ENCODE assay signal across 27 cellular contexts in genomic region chr11:120160436-120160835, GRCh38. TPM values are rescaled to one million over a fixed set of nuclear protein-coding genes. Genes with fewer than 3 reads are reported as not detected.
A peak's percentile ranks its signal among the peaks of the same experiment; 100 is the strongest.
DNase-seq lines count a peak whose midpoint lies in the region; ATAC-seq, FAIRE-seq and TF ChIP-seq lines count a peak whose summit lies in the region.
"Had no signal": no experiment of that assay in that cellular context is flagged by ENCODE, and none has a peak within 500 bp of the region (broad histone marks: within the 10 kb centered on the region; RNA-seq: fewer than 3 reads in every experiment).

No MANE protein-coding gene starts in this region.

- H3K9me3 Mint-ChIP-seq in osteocyte (ENCODE audit: unreplicated experiment) = peaks cover 17% of the 10 kb centered on the region

- intact Hi-C loops in PC-3 (cut with micrococcal nuclease) = no loop called here

- FAIRE-seq in bronchial epithelial cell (lab: Jason Lieb, UNC) = no peak
- FAIRE-seq: A204.1, GM12891, GM19239 had no signal

- H3K27ac ChIP-seq in PC-3 (ENCODE audit: low read length) = peak overlapping the region; percentile 32
- H3K27ac ChIP-seq: BLaER1 had no signal

- DNase-seq in PC-3 (peak; percentile 76), bronchial epithelial cell (ENCODE audit: low read depth) (peak; percentile 51), osteocyte (ENCODE audit: extremely low spot score, unreplicated experiment) (no peak), occipital lobe (lab: John Stamatoyannopoulos, UW) (no peak)
- DNase-seq: 8988T; ACHN; BE2C; C1 segment of cervical spinal cord; CD4-positive, alpha-beta memory T cell; CD4-positive, CD25-positive, alpha-beta regulatory T cell; CD8-positive, alpha-beta memory T cell; COR-L47; DMS 273 treated with DMSO at 0.1 percent for 48 hours; DMS153; DMS53; DMS79; DND-41; EL; GDM1 had no signal

- TF ChIP-seq CTCF in PC-3 (conservative IDR thresholded peaks at IDR 0.05; ENCODE audit: low read depth, low read length) (no peak), bronchial epithelial cell (IDR thresholded peaks at IDR 0.05; ENCODE audit: insufficient read depth, low read length, severe bottlenecking) (no peak), osteocyte (IDR thresholded peaks at IDR 0.05) (no peak)

- CTCF ChIA-PET in PC-3 (lab: Charles Lee) = no interaction called here

- no peak overlapping the region for H3K27ac Mint-ChIP-seq in osteocyte (ENCODE audit: unreplicated experiment)
- H3K27ac Mint-ChIP-seq: CD14-positive monocyte; CD4-positive, alpha-beta memory T cell; CD4-positive, CD25-positive, alpha-beta regulatory T cell; CD8-positive, alpha-beta memory T cell had no signal

- H3K79me2 ChIP-seq in PC-3 (ENCODE audit: low read length) = no peaks in the 10 kb centered on the region

- no peaks in the 10 kb centered on the region for H4K20me1 ChIP-seq in PC-3 (ENCODE audit: low read length)
- H4K20me1 ChIP-seq: BLaER1 had no signal

- H3K27me3 ChIP-seq in PC-3 (ENCODE audit: low read length) (0 out of 2 replicates have a peak, but pooled peaks cover 4% of the 10 kb centered on the region), bronchial epithelial cell (ENCODE audit: control insufficient read depth, insufficient read depth, low read length) (no peaks in the 10 kb centered on the region)
- H3K27me3 ChIP-seq: BE2C, BLaER1 had no signal

- H3K4me2 ChIP-seq in PC-3 (ENCODE audit: low read length) = peak overlapping the region; percentile 48
- H3K4me2 ChIP-seq: BLaER1 had no signal

- POLR2A ChIA-PET in PC-3 (lab: Charles Lee; ENCODE audit: unreplicated experiment) = no interaction called here

- BruUV-seq in PC-3 (replicated peaks; lab: Mats Ljungman, UMichigan) = no TSS peak

- H3K36me3 Mint-ChIP-seq in osteocyte (ENCODE audit: unreplicated experiment) = no peaks in the 10 kb centered on the region
- H3K36me3 Mint-ChIP-seq: CD14-positive monocyte; CD4-positive, CD25-positive, alpha-beta regulatory T cell had no signal

- ATAC-seq in PC-3 (peak; percentile 80), HG03135 (IDR thresholded peaks at IDR 0.05; ENCODE audit: unreplicated experiment) (no peak)

- H3K9me3 ChIP-seq in PC-3 (ENCODE audit: low read length) = no peaks in the 10 kb centered on the region
- H3K9me3 ChIP-seq: BE2C, BLaER1 had no signal

- no peaks in the 10 kb centered on the region for H3K9me2 ChIP-seq in PC-3 (replicated peaks; ENCODE audit: low read length)

- no peaks in the 10 kb centered on the region for H3K4me1 Mint-ChIP-seq in osteocyte (ENCODE audit: unreplicated experiment)
- H3K4me1 Mint-ChIP-seq: CD14-positive monocyte; CD4-positive, alpha-beta memory T cell; CD4-positive, CD25-positive, alpha-beta regulatory T cell; CD8-positive, alpha-beta memory T cell had no signal

- H3K4me3 ChIP-seq in PC-3 (ENCODE audit: low read length) = peak overlapping the region; percentile 6; the same call in 1 of the 2 replicates
- H3K4me3 ChIP-seq in bronchial epithelial cell (ENCODE audit: low read depth, low read length) = no peak overlapping the region
- H3K4me3 ChIP-seq: BLaER1 had no signal

- H3K4me1 ChIP-seq in PC-3 (ENCODE audit: insufficient read depth, low read length) = peaks cover 17% of the 10 kb centered on the region
- H3K4me1 ChIP-seq: BE2C, BLaER1 had no signal

- H3K36me3 ChIP-seq in PC-3 (ENCODE audit: low read depth, low read length) (no peaks in the 10 kb centered on the region), bronchial epithelial cell (ENCODE audit: control insufficient read depth, insufficient read depth, low read length) (no peaks in the 10 kb centered on the region)
- H3K36me3 ChIP-seq: BE2C, BLaER1 had no signal

- H3F3A ChIP-seq in PC-3 (ENCODE audit: low read length, unreplicated experiment) = no peaks in the 10 kb centered on the region

- H3K27me3 Mint-ChIP-seq in osteocyte (ENCODE audit: unreplicated experiment) = peaks cover 55% of the 10 kb centered on the region

- H3K4me3 Mint-ChIP-seq in osteocyte (ENCODE audit: unreplicated experiment) = no peak overlapping the region
- H3K4me3 Mint-ChIP-seq: CD14-positive monocyte; CD4-positive, alpha-beta memory T cell; CD4-positive, CD25-positive, alpha-beta regulatory T cell; CD8-positive, alpha-beta memory T cell had no signal

- no peak overlapping the region for H2AFZ ChIP-seq in PC-3 (ENCODE audit: low read length)

- H3K9ac ChIP-seq in PC-3 (ENCODE audit: low read length) = no peak overlapping the region
- H3K9ac ChIP-seq: BLaER1 had no signal

RNA-seq across cellular contexts. Expression of gene TRIM29, which starts 22.5 kb away (rescaled TPM):
- total RNA-seq in PC-3 (2014; rRNA removed) (31.8 and 38.5 TPM in 2 replicates), bronchial epithelial cell (146 and 441 TPM in 2 replicates), osteocyte (not detected in 2 replicates), occipital lobe (0.47 TPM)
- total RNA-seq: A673; CD4-positive, alpha-beta memory T cell; CD4-positive, CD25-positive, alpha-beta regulatory T cell; CD8-positive, alpha-beta memory T cell; G401 had no signal

RNA-seq across cellular contexts. Expression of gene OAF, which starts 50.4 kb away (rescaled TPM):
- total RNA-seq in PC-3 (2014; rRNA removed) (97.1 and 126 TPM in 2 replicates), bronchial epithelial cell (5.9 and 9.0 TPM in 2 replicates), osteocyte (10.2 and 12.3 TPM in 2 replicates), occipital lobe (1.4 TPM)

Comparison
In these comparisons a context has a peak if more than half of its experiments do, and no peak if none do; other contexts are left out.
1. DNase-seq: peak in PC-3 (single experiment) and bronchial epithelial cell (single experiment); none in osteocyte (single experiment) and occipital lobe (single experiment).
2. RNA of gene TRIM29, which starts 22.5 kb away (total RNA-seq): 146 to 441 TPM in bronchial epithelial cell and 31.8 to 38.5 TPM in PC-3; 0.47 TPM in occipital lobe (single experiment) and not detected in osteocyte; every median in the first group is over 10 times any median in the second.